13 cellular contexts compared by ENCODE assay signal in genomic region chr2:9681427-9681817, GRCh38. TPM values are rescaled to one million over a fixed set of nuclear protein-coding genes. Genes with fewer than 3 reads are reported as not detected.
DNase-seq lines count a peak whose midpoint lies in the region; ATAC-seq and TF ChIP-seq lines count a peak whose summit lies in the region.
"Had no signal": no experiment of that assay in that cellular context is flagged by ENCODE, and none has a peak within 500 bp of the region (broad histone marks: within the 10 kb centered on the region; RNA-seq: fewer than 3 reads in every experiment).

No MANE protein-coding gene starts in this region.

- no peaks in the 10 kb centered on the region for H3K79me1 ChIP-seq in mesenchymal stem cell (replicated peaks; ENCODE audit: low read length, poor library complexity, severe bottlenecking)

- CTCF ChIA-PET in CD8-positive, alpha-beta T cell (lab: Charles Lee) = interaction anchor here (0.7 kb wide), 1 partner anchor 1896 kb away, joined by 3 read pairs; no protein-coding TSS in a partner anchor
- CTCF ChIA-PET in WTC11 (lab: Charles Lee) = no interaction called here

- peak overlapping the region; percentile 49 for H2BK120ac ChIP-seq in mesenchymal stem cell (ENCODE audit: low read depth, low read length)

- H3K27ac Mint-ChIP-seq in CD8-positive, alpha-beta T cell = peak overlapping the region; percentile 71
- H3K27ac Mint-ChIP-seq in activated T-helper 17 cell treated with anti-CD3 and anti-CD28 coated beads, Interleukin-2, amount 50 U/mL, for 72 hours = peak overlapping the region; percentile 68
- no peak overlapping the region for H3K27ac Mint-ChIP-seq in WTC11

- DNase-seq in CD8-positive, alpha-beta T cell = peak in 4 of 7 experiments; percentile 7 to 60 (median 24)
- DNase-seq in KBM-7 (peak; percentile 80), mesenchymal stem cell (no peak), DMS53 treated with DMSO at 0.1 percent for 48 hours (lab: John Stamatoyannopoulos, UW; ENCODE audit: unreplicated experiment) (no peak), WTC11 (ENCODE audit: low spot score) (no peak)
- DNase-seq: DMS153, head of caudate nucleus, left colon, NCI-H345, PC-3, tibial artery had no signal

- H3K36me3 Mint-ChIP-seq in CD8-positive, alpha-beta T cell = no peaks in the 10 kb centered on the region
- no peaks in the 10 kb centered on the region for H3K36me3 Mint-ChIP-seq in activated T-helper 17 cell treated with anti-CD3 and anti-CD28 coated beads, Interleukin-2, amount 50 U/mL, for 72 hours (ENCODE audit: low read depth)
- no peaks in the 10 kb centered on the region for H3K36me3 Mint-ChIP-seq in WTC11

- no peaks in the 10 kb centered on the region for H3K9me3 Mint-ChIP-seq in CD8-positive, alpha-beta T cell
- no peaks in the 10 kb centered on the region for H3K9me3 Mint-ChIP-seq in activated T-helper 17 cell treated with anti-CD3 and anti-CD28 coated beads, Interleukin-2, amount 50 U/mL, for 72 hours
- H3K9me3 Mint-ChIP-seq in WTC11 = no peaks in the 10 kb centered on the region

- H3K9ac ChIP-seq in mesenchymal stem cell (ENCODE audit: low read length) = no peak overlapping the region

- no peaks in the 10 kb centered on the region for H3K9me3 ChIP-seq in CD8-positive, alpha-beta T cell (ENCODE audit: low read length)
- no peaks in the 10 kb centered on the region for H3K9me3 ChIP-seq in mesenchymal stem cell (ENCODE audit: control insufficient read depth, low read length)
- H3K9me3 ChIP-seq: tibial artery had no signal

- intact Hi-C loops in CD8-positive, alpha-beta T cell (cut with DNase I, micrococcal nuclease) = loop anchor here in 1 of 2 experiments (2.0 kb wide), 1 partner anchor 21 kb away; no protein-coding TSS in a partner anchor

- H3K4me2 ChIP-seq in mesenchymal stem cell (ENCODE audit: low read length, poor library complexity, severe bottlenecking) = no peak overlapping the region

- H3K18ac ChIP-seq in mesenchymal stem cell (ENCODE audit: low read depth in 1 of 2, low read length in 2 of 2) = peak overlapping the region; percentile 67 to 95

- POLR2A ChIA-PET in CD8-positive, alpha-beta T cell (lab: Charles Lee) = no interaction called here
- POLR2A ChIA-PET in WTC11 (lab: Charles Lee) = no interaction called here

- TF ChIP-seq CTCF in CD8-positive, alpha-beta T cell (IDR thresholded peaks at IDR 0.05) = no peak
- no peak for TF ChIP-seq CTCF in WTC11 (IDR thresholded peaks at IDR 0.05)

- H2AFZ ChIP-seq in mesenchymal stem cell (ENCODE audit: low read depth, low read length) = no peak overlapping the region

- peak overlapping the region; percentile 70 to 89 for H2BK12ac ChIP-seq in mesenchymal stem cell (ENCODE audit: low read length in 2 of 2)

- no peak overlapping the region for H2BK15ac ChIP-seq in mesenchymal stem cell (ENCODE audit: low read depth, poor library complexity, severe bottlenecking)

- no peak overlapping the region for H3K4me3 ChIP-seq in CD8-positive, alpha-beta T cell (ENCODE audit: low read depth, low read length)
- H3K4me3 ChIP-seq in mesenchymal stem cell (ENCODE audit: insufficient read depth in 1 of 2, low read depth in 1 of 2, low read length in 2 of 2) = no peak overlapping the region
- H3K4me3 ChIP-seq: tibial artery had no signal

- WGBS in mesenchymal stem cell = 93% methylated on average over 7 of the region's 7 CpGs

- in situ Hi-C loops in KBM-7 (cut with MboI; ENCODE audit: low pct_unique_long_range_greater_than_20kb, low sequenced_read_pairs) = no loop called here

- peak overlapping the region; percentile 92 for H4K91ac ChIP-seq in mesenchymal stem cell (ENCODE audit: low read length)

- peak overlapping the region; percentile 14 for H2BK5ac ChIP-seq in mesenchymal stem cell (ENCODE audit: low read depth, low read length, poor library complexity, severe bottlenecking)

- H3K4me1 ChIP-seq in CD8-positive, alpha-beta T cell (ENCODE audit: insufficient read depth, low read length) = peaks cover 6% of the 10 kb centered on the region
- peaks cover 2% of the 10 kb centered on the region for H3K4me1 ChIP-seq in mesenchymal stem cell (ENCODE audit: control insufficient read depth, insufficient read depth, low read depth, low read length)
- H3K4me1 ChIP-seq: tibial artery had no signal

- no peak overlapping the region for H3K4me3 Mint-ChIP-seq in CD8-positive, alpha-beta T cell
- H3K4me3 Mint-ChIP-seq in activated T-helper 17 cell treated with anti-CD3 and anti-CD28 coated beads, Interleukin-2, amount 50 U/mL, for 72 hours = peak overlapping the region; percentile 65
- no peak overlapping the region for H3K4me3 Mint-ChIP-seq in WTC11

- H4K8ac ChIP-seq in mesenchymal stem cell (ENCODE audit: low read length) = peak overlapping the region; percentile 85

- H3K36me3 ChIP-seq in CD8-positive, alpha-beta T cell (ENCODE audit: insufficient read depth, low read length) = no peaks in the 10 kb centered on the region
- no peaks in the 10 kb centered on the region for H3K36me3 ChIP-seq in mesenchymal stem cell (ENCODE audit: control insufficient read depth in 1 of 2, insufficient read depth in 2 of 2, low read depth in 1 of 2, low read length in 2 of 2)
- H3K36me3 ChIP-seq: tibial artery had no signal

- no peak overlapping the region for H3K27ac ChIP-seq in CD8-positive, alpha-beta T cell (ENCODE audit: low read depth, low read length)
- no peak overlapping the region for H3K27ac ChIP-seq in mesenchymal stem cell (ENCODE audit: low read length, poor library complexity, severe bottlenecking)
- H3K27ac ChIP-seq: tibial artery had no signal

- H3K4ac ChIP-seq in mesenchymal stem cell (ENCODE audit: low read depth in 1 of 2, low read length in 2 of 2) = peak overlapping the region; percentile 65 to 75

- peaks cover 9% of the 10 kb centered on the region for H3K4me1 Mint-ChIP-seq in CD8-positive, alpha-beta T cell (ENCODE audit: low read depth)
- peaks cover 10% of the 10 kb centered on the region for H3K4me1 Mint-ChIP-seq in activated T-helper 17 cell treated with anti-CD3 and anti-CD28 coated beads, Interleukin-2, amount 50 U/mL, for 72 hours
- no peaks in the 10 kb centered on the region for H3K4me1 Mint-ChIP-seq in WTC11

- no peaks in the 10 kb centered on the region for H3K27me3 ChIP-seq in CD8-positive, alpha-beta T cell (ENCODE audit: insufficient read depth, low read length)
- H3K27me3 ChIP-seq in mesenchymal stem cell (ENCODE audit: control insufficient read depth in 1 of 2, insufficient read depth in 1 of 2, low read length in 2 of 2) = no peaks in the 10 kb centered on the region
- H3K27me3 ChIP-seq: tibial artery had no signal

- H2AK5ac ChIP-seq in mesenchymal stem cell (ENCODE audit: low read length, severe bottlenecking) = peak overlapping the region; percentile 15

- H3K27me3 Mint-ChIP-seq in CD8-positive, alpha-beta T cell (ENCODE audit: low read depth) = no peaks in the 10 kb centered on the region
- no peaks in the 10 kb centered on the region for H3K27me3 Mint-ChIP-seq in activated T-helper 17 cell treated with anti-CD3 and anti-CD28 coated beads, Interleukin-2, amount 50 U/mL, for 72 hours
- no peaks in the 10 kb centered on the region for H3K27me3 Mint-ChIP-seq in WTC11 (ENCODE audit: low read depth)

- H3K23ac ChIP-seq in mesenchymal stem cell (ENCODE audit: low read length in 2 of 2) = no peak overlapping the region

- no peak overlapping the region for H3K14ac ChIP-seq in mesenchymal stem cell (ENCODE audit: low read length in 2 of 2)

- peak; percentile 79 for ATAC-seq in CD8-positive, alpha-beta T cell
- peak; percentile 73 for ATAC-seq in activated T-helper 17 cell treated with anti-CD3 and anti-CD28 coated beads, Interleukin-2, amount 50 U/mL, for 72 hours (replicated peaks)
- ATAC-seq in GM19324 (IDR thresholded peaks at IDR 0.05; ENCODE audit: low FRiP score, unreplicated experiment) = no peak
- ATAC-seq in WTC11 = no peak
- ATAC-seq: left colon, PC-3 had no signal

TF ChIP-seq in WTC11, 78 proteins besides CTCF, POLR2A, EP300 and RAD21:
- TF ChIP-seq GTF2I (CRISPR knock-in tag; conservative IDR thresholded peaks at IDR 0.05) = no peak
- no peak for TF ChIP-seq ZBTB21 (CRISPR knock-in tag; IDR thresholded peaks at IDR 0.05; ENCODE audit: borderline replicate concordance)

RNA-seq across cellular contexts. Expression of gene YWHAQ, which starts 50.6 kb away (rescaled TPM):
- 100 to 1,000 TPM; 115 to 123 TPM for total RNA-seq in CD8-positive, alpha-beta T cell
- total RNA-seq in activated T-helper 17 cell treated with anti-CD3 and anti-CD28 coated beads, Interleukin-2, amount 50 U/mL, for 72 hours = 100 to 1,000 TPM; 283 TPM
- 317 TPM for polyA plus RNA-seq in mesenchymal stem cell (2013, experiment 1 of 2)
- 324 TPM for polyA plus RNA-seq in mesenchymal stem cell (2013, experiment 2 of 2)
- total RNA-seq in WTC11 (2021) = 394 to 395 TPM (median 395 TPM) in 3 replicates

Comparison
In these comparisons a context has a peak if more than half of its experiments do, and no peak if none do; other contexts are left out.
1. ATAC-seq: peak in CD8-positive, alpha-beta T cell (single experiment) and activated T-helper 17 cell treated with anti-CD3 and anti-CD28 coated beads, Interleukin-2, amount 50 U/mL, for 72 hours (single experiment); none in GM19324 (single experiment) and WTC11 (single experiment).
2. DNase-seq: peak in CD8-positive, alpha-beta T cell (4 of 7) and KBM-7 (single experiment); none in mesenchymal stem cell (single experiment), DMS53 treated with DMSO at 0.1 percent for 48 hours (single experiment) and WTC11 (single experiment).